ENCODE assay signal across 9 cellular contexts in the genomic region with DNA sequence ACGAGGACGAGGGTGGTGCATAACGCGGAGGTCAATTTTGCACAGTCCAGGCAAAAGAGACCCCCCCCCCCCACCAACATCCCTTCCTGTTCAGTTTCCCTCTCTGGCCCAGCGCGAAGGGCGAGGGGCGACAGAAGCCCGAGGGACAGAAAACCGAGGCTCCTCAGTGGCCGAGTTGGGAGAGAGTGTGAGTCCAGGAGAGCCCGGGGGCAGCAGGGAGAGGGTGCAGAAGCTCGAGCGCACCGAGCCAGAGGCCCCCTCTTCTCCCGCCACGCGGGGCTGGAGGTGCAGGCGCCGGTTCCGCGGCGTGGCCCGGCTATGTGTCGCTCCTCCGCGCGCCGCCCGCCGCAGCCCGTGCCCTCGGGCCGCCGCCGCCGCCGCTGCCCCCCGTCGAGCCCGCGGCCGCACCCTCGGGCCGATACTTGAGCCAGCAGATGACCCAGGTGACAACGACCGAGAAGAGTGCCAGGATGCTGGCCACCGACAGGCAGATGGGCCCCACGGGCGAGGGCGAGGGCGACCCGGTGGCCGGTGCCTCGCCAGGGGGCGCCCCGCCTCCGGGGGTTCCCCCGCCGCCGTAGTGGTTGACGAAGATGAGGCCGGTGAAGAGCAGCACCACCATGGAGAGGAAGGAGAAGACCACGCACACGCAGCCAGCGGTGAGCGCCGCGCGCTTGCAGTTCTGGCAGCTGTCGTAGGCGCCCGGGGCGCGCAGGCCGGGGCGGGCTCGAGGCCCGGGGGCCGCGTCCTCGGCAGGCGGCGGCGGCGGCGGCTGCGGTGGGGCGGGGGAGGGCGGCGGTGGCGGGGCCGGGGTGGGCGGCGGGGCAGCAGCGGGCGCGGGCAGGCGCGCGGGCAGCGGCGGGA. TPM values are rescaled to one million over a fixed set of nuclear protein-coding genes. Genes with fewer than 3 reads are reported as not detected.
A peak's percentile ranks its signal among the peaks of the same experiment; 100 is the strongest.
DNase-seq lines count a peak whose midpoint lies in the region; ATAC-seq and TF ChIP-seq lines count a peak whose summit lies in the region.
"Had no signal": no experiment of that assay in that cellular context is flagged by ENCODE, and none has a peak within 500 bp of the region (broad histone marks: within the 10 kb centered on the region; RNA-seq: fewer than 3 reads in every experiment).

No MANE protein-coding gene starts in this region.

- no peak for DNase-seq in BJ (ENCODE audit: low read depth)
- DNase-seq in NCI-H2171 treated with DMSO at 0.1 percent for 48 hours (lab: John Stamatoyannopoulos, UW), result peak; percentile 60
- DNase-seq in activated naive CD4-positive, alpha-beta T cell treated with anti-CD3 and anti-CD28 coated beads, Interleukin-2, amount 50 U/mL, for 72 hours (ENCODE audit: low spot score in 2 of 2), result peak in 1 of 2 donors; percentile 42
- DNase-seq in cerebellar nuclear complex (lab: John Stamatoyannopoulos, UW), result no peak

- H3K4me3 ChIP-seq in BJ (ENCODE audit: low read depth, low read length) (peak overlapping the region; percentile 45), iPS-11a (ENCODE audit: low read depth, low read length) (peak overlapping the region; percentile 39), skin epidermis (peak overlapping the region; percentile 26 to 51 (median 42))

- ATAC-seq in GM18858 (IDR thresholded peaks at IDR 0.05; ENCODE audit: unreplicated experiment) (peak; percentile 30), HG02981 (IDR thresholded peaks at IDR 0.05; ENCODE audit: unreplicated experiment) (peak; percentile 39)
- peak; percentile 41 to 71 for ATAC-seq in activated naive CD4-positive, alpha-beta T cell treated with anti-CD3 and anti-CD28 coated beads, Interleukin-2, amount 50 U/mL, for 72 hours

- no peak for TF ChIP-seq CTCF in BJ (IDR thresholded peaks at IDR 0.05; ENCODE audit: insufficient read depth, low read depth, low read length)

- H3K36me3 ChIP-seq in BJ (ENCODE audit: control insufficient read depth, insufficient read depth, low read length), result no peaks in the 10 kb centered on the region

- POLR2A ChIA-PET in BJ (lab: Charles Lee), result no interaction called here

- CTCF ChIA-PET in BJ (lab: Yijun Ruan, JAX), result interaction anchor here (0.6 to 2.9 kb wide), 15 partner anchors 7 to 305 kb away, joined by 3 to 21 read pairs (median 5); a partner anchor contains a TSS

- no peak overlapping the region for H3K27ac Mint-ChIP-seq in activated naive CD4-positive, alpha-beta T cell treated with anti-CD3 and anti-CD28 coated beads, Interleukin-2, amount 50 U/mL, for 72 hours

- peaks cover 18% of the 10 kb centered on the region for H3K27me3 ChIP-seq in BJ (ENCODE audit: control insufficient read depth, insufficient read depth, low read length)

- H3K27ac ChIP-seq in skin epidermis, result peak overlapping the region in 1 of 21 experiments; percentile 7

- H3K36me3 Mint-ChIP-seq in activated naive CD4-positive, alpha-beta T cell treated with anti-CD3 and anti-CD28 coated beads, Interleukin-2, amount 50 U/mL, for 72 hours, result peaks cover 0 to 10% of the 10 kb centered on the region in 2 donors

- H3K9me3 Mint-ChIP-seq in activated naive CD4-positive, alpha-beta T cell treated with anti-CD3 and anti-CD28 coated beads, Interleukin-2, amount 50 U/mL, for 72 hours, result no peaks in the 10 kb centered on the region

RNA-seq across cellular contexts. Expression of a gene that starts 20.1 kb away (rescaled TPM):
- 7.4 and 11.1 TPM in 2 replicates for polyA plus RNA-seq in BJ (2011; rRNA removed)
- 21.3 and 35.5 TPM in 2 replicates for polyA minus RNA-seq in BJ (2011; rRNA and poly(A)+ RNA removed)
- not detected for total RNA-seq in activated naive CD4-positive, alpha-beta T cell treated with anti-CD3 and anti-CD28 coated beads, Interleukin-2, amount 50 U/mL, for 72 hours
- total RNA-seq: T-helper 1 cell treated with Interleukin-12 subunit alpha and Interleukin-12 subunit beta and Interleukin-4 antibody, amounts not matched to agents 30 ng/mL and 1 ng/mL, for 36 hours had no signal
